8 cellular contexts compared by ENCODE assay signal in genomic region chr15:56781666-56782065, GRCh38.
"Had no signal": no experiment of that assay in that cellular context is flagged by ENCODE, and none has a peak within 500 bp of the region (broad histone marks: within the 10 kb centered on the region; RNA-seq: fewer than 3 reads in every experiment).

No MANE protein-coding gene starts in this region.

- H3K4me3 ChIP-seq: GM23338 had no signal

- DNase-seq: H9, HCEC 1CT, KG1 had no signal

- FAIRE-seq: H1, H54, HTR-8/SVneo had no signal

- H3K4me3 Mint-ChIP-seq: GM23338, H9, IgD-negative memory B cell had no signal

- H3K27ac Mint-ChIP-seq: GM23338, H9, IgD-negative memory B cell had no signal

- H2AFZ ChIP-seq: GM23338 had no signal

- H3K4me2 ChIP-seq: GM23338 had no signal

- ATAC-seq: GM23338 had no signal
